9 cellular contexts compared by ENCODE assay signal in the genomic region with DNA sequence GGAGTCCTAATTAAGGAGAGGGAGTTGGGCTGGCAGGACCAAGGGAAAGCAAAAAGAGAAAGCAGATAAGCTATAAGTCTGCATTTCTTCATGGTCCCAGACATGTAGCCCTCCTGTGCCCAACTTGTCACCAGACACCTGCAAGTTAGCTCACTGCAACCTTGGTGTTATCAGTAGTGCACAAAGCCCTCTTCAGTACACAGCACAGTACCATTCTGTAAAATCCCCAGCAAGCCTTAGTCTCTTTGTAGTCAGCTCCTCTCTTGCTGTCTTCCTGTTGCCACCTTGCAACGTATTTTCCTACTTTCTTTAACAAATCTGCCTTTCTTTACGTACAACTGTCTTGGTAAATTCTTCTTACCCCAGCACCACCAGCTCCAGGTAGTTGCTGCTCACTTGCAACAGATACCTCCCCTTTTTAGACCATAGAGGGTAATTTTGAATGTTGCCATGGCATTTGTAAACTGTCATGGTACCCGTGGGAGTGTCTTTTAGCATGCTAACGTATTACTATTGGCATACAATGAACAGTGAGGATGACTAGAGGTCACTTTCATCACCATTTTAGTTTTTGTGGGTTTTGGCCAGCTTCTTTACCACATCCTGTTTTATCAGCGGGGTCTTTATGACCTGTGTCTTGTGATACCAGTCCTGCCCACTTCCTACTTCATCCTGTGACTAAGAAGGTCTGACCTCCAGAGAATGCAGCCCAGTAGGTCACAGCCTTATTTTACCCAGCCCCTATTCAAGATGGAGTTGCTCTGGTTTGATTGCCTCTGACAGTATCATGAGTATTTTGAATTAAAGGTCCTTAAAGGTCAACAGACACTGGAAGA.
A peak's percentile ranks its signal among the peaks of the same experiment; 100 is the strongest.
DNase-seq lines count a peak whose midpoint lies in the region; ATAC-seq and FAIRE-seq lines count a peak whose summit lies in the region.
"Had no signal": no experiment of that assay in that cellular context is flagged by ENCODE, and none has a peak within 500 bp of the region (broad histone marks: within the 10 kb centered on the region; RNA-seq: fewer than 3 reads in every experiment).

No MANE protein-coding gene starts in this region.

- peak; percentile 71 for ATAC-seq in HG03095 (IDR thresholded peaks at IDR 0.05; ENCODE audit: unreplicated experiment)
- ATAC-seq in stimulated activated memory B cell treated with anti-CD40 and anti-IgM and Interleukin-4, amounts not matched to agents 10 μg/mL and 1 μg/mL and 100 μg/mL, for 72 hours = peak; percentile 77
- ATAC-seq: A549 had no signal

- no peak overlapping the region for H3K27ac Mint-ChIP-seq in T-helper 2 cell treated with Interferon-gamma antibody and Interleukin-4, amounts not matched to agents 5 μg/mL and 100 μg/mL, for 36 hours
- H3K27ac Mint-ChIP-seq in stimulated activated memory B cell treated with anti-CD40 and anti-IgM and Interleukin-4, amounts not matched to agents 10 μg/mL and 1 μg/mL and 100 μg/mL, for 72 hours = peak overlapping the region; percentile 62

- no peak for FAIRE-seq in HTR-8/SVneo (lab: Jason Lieb, UNC)
- FAIRE-seq: A549 had no signal

- H3K36me3 Mint-ChIP-seq in T-helper 2 cell treated with Interferon-gamma antibody and Interleukin-4, amounts not matched to agents 5 μg/mL and 100 μg/mL, for 36 hours (ENCODE audit: low read depth) = no peaks in the 10 kb centered on the region
- H3K36me3 Mint-ChIP-seq in stimulated activated memory B cell treated with anti-CD40 and anti-IgM and Interleukin-4, amounts not matched to agents 10 μg/mL and 1 μg/mL and 100 μg/mL, for 72 hours = peaks cover 7% of the 10 kb centered on the region

- peak overlapping the region; percentile 22 for H3K4me3 Mint-ChIP-seq in T-helper 2 cell treated with Interferon-gamma antibody and Interleukin-4, amounts not matched to agents 5 μg/mL and 100 μg/mL, for 36 hours
- peak overlapping the region; percentile 39 for H3K4me3 Mint-ChIP-seq in stimulated activated memory B cell treated with anti-CD40 and anti-IgM and Interleukin-4, amounts not matched to agents 10 μg/mL and 1 μg/mL and 100 μg/mL, for 72 hours

- H3K9me3 Mint-ChIP-seq in T-helper 2 cell treated with Interferon-gamma antibody and Interleukin-4, amounts not matched to agents 5 μg/mL and 100 μg/mL, for 36 hours = no peaks in the 10 kb centered on the region
- no peaks in the 10 kb centered on the region for H3K9me3 Mint-ChIP-seq in stimulated activated memory B cell treated with anti-CD40 and anti-IgM and Interleukin-4, amounts not matched to agents 10 μg/mL and 1 μg/mL and 100 μg/mL, for 72 hours

- peak; percentile 7 for DNase-seq in T-helper 2 cell treated with Interferon-gamma antibody and Interleukin-4, amounts not matched to agents 5 μg/mL and 100 μg/mL, for 36 hours (ENCODE audit: low spot score)
- no peak for DNase-seq in T-helper 2 cell
- peak; percentile 77 for DNase-seq in SW480 (ENCODE audit: low spot score)
- DNase-seq in HTR-8/SVneo (ENCODE audit: insufficient read length, low spot score) = no peak
- DNase-seq in activated CD4-positive, alpha-beta T cell treated with anti-CD3 and anti-CD28 coated beads for 4 hours = no peak
- no peak for DNase-seq in superior temporal gyrus (ENCODE audit: extremely low spot score)

- H3K27me3 Mint-ChIP-seq in T-helper 2 cell treated with Interferon-gamma antibody and Interleukin-4, amounts not matched to agents 5 μg/mL and 100 μg/mL, for 36 hours (ENCODE audit: low read depth) = no peaks in the 10 kb centered on the region
- H3K27me3 Mint-ChIP-seq in stimulated activated memory B cell treated with anti-CD40 and anti-IgM and Interleukin-4, amounts not matched to agents 10 μg/mL and 1 μg/mL and 100 μg/mL, for 72 hours = no peaks in the 10 kb centered on the region

- H3K4me1 Mint-ChIP-seq in T-helper 2 cell treated with Interferon-gamma antibody and Interleukin-4, amounts not matched to agents 5 μg/mL and 100 μg/mL, for 36 hours (ENCODE audit: low read depth) = peaks cover 9% of the 10 kb centered on the region
- H3K4me1 Mint-ChIP-seq in stimulated activated memory B cell treated with anti-CD40 and anti-IgM and Interleukin-4, amounts not matched to agents 10 μg/mL and 1 μg/mL and 100 μg/mL, for 72 hours = peaks cover 22% of the 10 kb centered on the region

Comparison
In these comparisons a context has a peak if more than half of its experiments do, and no peak if none do; other contexts are left out.
1. DNase-seq: peak in T-helper 2 cell treated with Interferon-gamma antibody and Interleukin-4, amounts not matched to agents 5 μg/mL and 100 μg/mL, for 36 hours (single experiment) and SW480 (single experiment); none in T-helper 2 cell (0 of 5), HTR-8/SVneo (single experiment), activated CD4-positive, alpha-beta T cell treated with anti-CD3 and anti-CD28 coated beads for 4 hours (0 of 2) and superior temporal gyrus (single experiment).